12 cellular contexts compared by ENCODE assay signal in genomic region chr20:32362924-32363364, GRCh38. TPM values are rescaled to one million over a fixed set of nuclear protein-coding genes. Genes with fewer than 3 reads are reported as not detected.
DNase-seq lines count a peak whose midpoint lies in the region; ATAC-seq, FAIRE-seq and TF ChIP-seq lines count a peak whose summit lies in the region.
"Had no signal": no experiment of that assay in that cellular context is flagged by ENCODE, and none has a peak within 500 bp of the region (broad histone marks: within the 10 kb centered on the region; RNA-seq: fewer than 3 reads in every experiment).

No MANE protein-coding gene starts in this region.

- peaks cover 84% of the 10 kb centered on the region for H3K4me1 Mint-ChIP-seq in CD4-positive, alpha-beta T cell (ENCODE audit: low read depth)
- peaks cover 23% of the 10 kb centered on the region for H3K4me1 Mint-ChIP-seq in astrocyte (ENCODE audit: low read depth, unreplicated experiment)

- H3K36me3 ChIP-seq in Loucy (ENCODE audit: insufficient read depth, low read length) = peaks cover 12% of the 10 kb centered on the region; the same call in 1 of the 2 replicates
- H3K36me3 ChIP-seq in astrocyte (ENCODE audit: insufficient read depth, low read length) = peaks cover 4% of the 10 kb centered on the region
- H3K36me3 ChIP-seq in osteoblast (ENCODE audit: insufficient read depth, low read length) = peaks cover under 1% of the 10 kb centered on the region
- no peaks in the 10 kb centered on the region for H3K36me3 ChIP-seq in left lung
- no peaks in the 10 kb centered on the region for H3K36me3 ChIP-seq in tibial artery

- CTCF ChIA-PET in CD4-positive, alpha-beta T cell (lab: Charles Lee) = interaction anchor here (0.9 to 1.3 kb wide), 2 partner anchors 9 to 122 kb away, joined by 3 to 4 read pairs; no protein-coding TSS in a partner anchor

- no peaks in the 10 kb centered on the region for H3F3A ChIP-seq in Loucy (ENCODE audit: low read depth)

- H3K9me3 Mint-ChIP-seq in CD4-positive, alpha-beta T cell = no peaks in the 10 kb centered on the region
- no peaks in the 10 kb centered on the region for H3K9me3 Mint-ChIP-seq in astrocyte (ENCODE audit: unreplicated experiment)

- no peak for TF ChIP-seq CTCF in CD4-positive, alpha-beta T cell (IDR thresholded peaks at IDR 0.05)
- TF ChIP-seq CTCF in Loucy (conservative IDR thresholded peaks at IDR 0.05; ENCODE audit: low read length) = no peak
- no peak for TF ChIP-seq CTCF in astrocyte (IDR thresholded peaks at IDR 0.05; ENCODE audit: insufficient read depth, low read depth, low read length)
- TF ChIP-seq CTCF in osteoblast (IDR thresholded peaks at IDR 0.05; ENCODE audit: extremely low read depth, low read depth, low read length) = no peak
- no peak for TF ChIP-seq CTCF in left lung (IDR thresholded peaks at IDR 0.05)
- TF ChIP-seq CTCF in tibial artery (IDR thresholded peaks at IDR 0.05) = no peak

- no peak for ATAC-seq in CD4-positive, alpha-beta T cell (ENCODE audit: poor library complexity)
- ATAC-seq in left lung = no peak
- ATAC-seq: heart left ventricle had no signal

- H3K4me2 ChIP-seq in Loucy (ENCODE audit: low read depth, low read length, poor library complexity, severe bottlenecking) = peak overlapping the region; percentile 87
- peak overlapping the region; percentile 11 for H3K4me2 ChIP-seq in astrocyte (ENCODE audit: low read length)
- H3K4me2 ChIP-seq in osteoblast (ENCODE audit: insufficient read depth, low read length) = peak overlapping the region; percentile 19

- peaks cover 29% of the 10 kb centered on the region for H3K36me3 Mint-ChIP-seq in CD4-positive, alpha-beta T cell (ENCODE audit: low read depth)
- H3K36me3 Mint-ChIP-seq in astrocyte (ENCODE audit: low read depth, unreplicated experiment) = no peaks in the 10 kb centered on the region

- peak overlapping the region; percentile 92 for H3K4me3 Mint-ChIP-seq in CD4-positive, alpha-beta T cell
- H3K4me3 Mint-ChIP-seq in astrocyte (ENCODE audit: unreplicated experiment) = no peak overlapping the region

- H3K79me2 ChIP-seq in Loucy (ENCODE audit: insufficient read depth, low read length) = peaks cover 94% of the 10 kb centered on the region
- peaks cover 92% of the 10 kb centered on the region for H3K79me2 ChIP-seq in astrocyte (ENCODE audit: insufficient read depth, low read length)
- H3K79me2 ChIP-seq in osteoblast (ENCODE audit: insufficient read depth, low read length) = peaks cover 92% of the 10 kb centered on the region

- intact Hi-C loops in CD4-positive, alpha-beta T cell (cut with DNase I, micrococcal nuclease) = loop anchor here in 1 of 2 experiments (5.0 kb wide), 1 partner anchor 44 kb away; no protein-coding TSS in a partner anchor
- intact Hi-C loops in left lung (cut with DNase I) = no loop called here
- intact Hi-C loops in tibial artery (cut with DNase I; ENCODE audit: low total_unique reads) = no loop called here

- H3K9ac ChIP-seq in Loucy (ENCODE audit: low read depth, low read length, poor library complexity, severe bottlenecking) (peak overlapping the region; percentile 31), astrocyte (ENCODE audit: low read length) (peak overlapping the region; percentile 3)

- FAIRE-seq in astrocyte (lab: Jason Lieb, UNC) = no peak

- no peaks in the 10 kb centered on the region for H3K27me3 Mint-ChIP-seq in CD4-positive, alpha-beta T cell
- no peaks in the 10 kb centered on the region for H3K27me3 Mint-ChIP-seq in astrocyte (ENCODE audit: low read depth, unreplicated experiment)

- H3K4me3 ChIP-seq in Loucy (ENCODE audit: low read length, poor library complexity, severe bottlenecking) (peak overlapping the region; percentile 93), astrocyte (ENCODE audit: insufficient read depth, low read depth, low read length) (no peak overlapping the region), osteoblast (ENCODE audit: insufficient read depth, low read length) (no peak overlapping the region), left lung (no peak overlapping the region), tibial artery (no peak overlapping the region)
- H3K4me3 ChIP-seq: heart left ventricle had no signal

- H2AFZ ChIP-seq in Loucy (ENCODE audit: low read length) (no peak overlapping the region), astrocyte (ENCODE audit: low read depth, low read length) (no peak overlapping the region), osteoblast (ENCODE audit: low read length) (no peak overlapping the region)

- H3K27me3 ChIP-seq in CD4-positive, alpha-beta T cell (ENCODE audit: control insufficient read depth, insufficient read depth, low read length) = no peaks in the 10 kb centered on the region
- H3K27me3 ChIP-seq in Loucy (ENCODE audit: insufficient read depth, low read length, poor library complexity, severe bottlenecking) (no peaks in the 10 kb centered on the region), astrocyte (ENCODE audit: insufficient read depth, low read length) (no peaks in the 10 kb centered on the region), osteoblast (ENCODE audit: insufficient read depth, low read length) (no peaks in the 10 kb centered on the region), left lung (no peaks in the 10 kb centered on the region), tibial artery (no peaks in the 10 kb centered on the region)
- H3K27me3 ChIP-seq: heart left ventricle had no signal

- POLR2A ChIA-PET in CD4-positive, alpha-beta T cell (lab: Charles Lee) = interaction anchor here (0.6 to 1.4 kb wide), 3 partner anchors 9 to 146 kb away, joined by 3 to 5 read pairs (median 3); no protein-coding TSS in a partner anchor

- peaks cover 84% of the 10 kb centered on the region for H4K20me1 ChIP-seq in Loucy (ENCODE audit: insufficient read depth, low read length, poor library complexity, severe bottlenecking)
- H4K20me1 ChIP-seq in astrocyte (ENCODE audit: insufficient read depth, low read length) = peaks cover 89% of the 10 kb centered on the region
- H4K20me1 ChIP-seq in osteoblast (ENCODE audit: insufficient read depth, low read length) = peaks cover 72% of the 10 kb centered on the region

- peak overlapping the region; percentile 61 for H3K27ac Mint-ChIP-seq in CD4-positive, alpha-beta T cell
- no peak overlapping the region for H3K27ac Mint-ChIP-seq in astrocyte (ENCODE audit: unreplicated experiment)

- H3K4me1 ChIP-seq in Loucy (ENCODE audit: insufficient read depth, low read length, poor library complexity, severe bottlenecking) (peaks cover 45% of the 10 kb centered on the region), astrocyte (ENCODE audit: insufficient read depth, low read length) (peaks cover 4% of the 10 kb centered on the region), osteoblast (ENCODE audit: insufficient read depth, low read length) (peaks cover 26% of the 10 kb centered on the region), left lung (peaks cover 4 to 85% of the 10 kb centered on the region in 2 donors), tibial artery (peaks cover 0 to 82% (median 40%) of the 10 kb centered on the region in 4 donors)

- no peaks in the 10 kb centered on the region for H3K9me2 ChIP-seq in Loucy (replicated peaks; ENCODE audit: low read depth, low read length)

- no peak for DNase-seq in CD4-positive, alpha-beta T cell
- no peak for DNase-seq in astrocyte (ENCODE audit: low read depth)
- DNase-seq in osteoblast (ENCODE audit: insufficient read length, low spot score, missing footprints) = peak; percentile 79
- DNase-seq in NCI-H524 treated with DMSO at 0.1 percent for 48 hours (lab: John Stamatoyannopoulos, UW) = no peak
- DNase-seq in left lung = no peak
- DNase-seq in tibial artery = no peak
- DNase-seq in putamen (ENCODE audit: low spot score) = no peak
- DNase-seq: activated naive CD4-positive, alpha-beta T cell treated with anti-CD3 and anti-CD28 coated beads, Interleukin-2, amount 50 U/mL, for 16 hours; heart left ventricle; NCI-H2171 treated with DMSO at 0.1 percent for 48 hours; WERI-Rb-1 had no signal

- H3K9me3 ChIP-seq in CD4-positive, alpha-beta T cell (ENCODE audit: control insufficient read depth, low read length) = no peaks in the 10 kb centered on the region
- no peaks in the 10 kb centered on the region for H3K9me3 ChIP-seq in Loucy (ENCODE audit: insufficient read depth, low read depth, low read length)
- H3K9me3 ChIP-seq in astrocyte (ENCODE audit: insufficient read depth, low read depth, low read length) = no peaks in the 10 kb centered on the region
- no peaks in the 10 kb centered on the region for H3K9me3 ChIP-seq in osteoblast (ENCODE audit: low read depth, low read length)
- no peaks in the 10 kb centered on the region for H3K9me3 ChIP-seq in left lung
- no peaks in the 10 kb centered on the region for H3K9me3 ChIP-seq in tibial artery
- H3K9me3 ChIP-seq: heart left ventricle had no signal

- H3K27ac ChIP-seq in CD4-positive, alpha-beta T cell (ENCODE audit: low read depth, low read length) = no peak overlapping the region
- H3K27ac ChIP-seq in astrocyte (ENCODE audit: low read depth, low read length) (no peak overlapping the region), osteoblast (ENCODE audit: low read depth, low read length) (peak overlapping the region; percentile 12), left lung (peak overlapping the region in 1 of 2 donors; percentile 28), tibial artery (peak overlapping the region in 1 of 2 donors; percentile 13)
- H3K27ac ChIP-seq: WERI-Rb-1 had no signal

RNA-seq across cellular contexts. Expression of gene ASXL1, which starts 4.8 kb away (rescaled TPM):
- 100 to 1,000 TPM; 213 to 222 TPM for total RNA-seq in CD4-positive, alpha-beta T cell
- total RNA-seq in astrocyte (61.1 and 62.4 TPM in 2 replicates), osteoblast (64.2 and 68.8 TPM in 2 replicates), left lung (10 to 100 TPM; 51.1 to 69.2 TPM)

Comparison
In these comparisons a context has a peak if more than half of its experiments do, and no peak if none do; other contexts are left out.
1. H3K4me2 ChIP-seq: peak in every context shown above with its lines; median percentile 87 in Loucy; 19 in osteoblast; 11 in astrocyte.